Comparison of ENCODE assay signal across 31 cellular contexts in the genomic region with DNA sequence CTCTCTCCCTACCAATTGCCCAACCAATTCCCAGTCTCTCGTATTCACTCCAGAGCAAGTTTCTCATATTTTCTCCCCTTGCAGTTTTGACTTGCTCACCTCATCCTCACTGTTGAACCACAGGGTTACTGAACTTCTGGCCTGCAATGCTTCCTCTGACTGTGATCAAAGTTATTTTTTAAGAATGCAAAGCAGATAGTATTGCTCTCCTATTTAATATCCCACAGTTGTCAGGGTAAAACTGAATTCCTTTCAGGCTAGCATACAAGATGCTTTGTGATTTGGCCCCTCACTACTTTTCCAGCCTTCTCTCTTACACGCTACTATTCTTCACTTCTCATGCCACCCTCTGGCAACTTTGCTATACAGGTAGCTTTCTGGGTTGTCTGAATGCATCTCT.
A peak's percentile ranks its signal among the peaks of the same experiment; 100 is the strongest.
DNase-seq lines count a peak whose midpoint lies in the region; ATAC-seq and TF ChIP-seq lines count a peak whose summit lies in the region.
"Had no signal": no experiment of that assay in that cellular context is flagged by ENCODE, and none has a peak within 500 bp of the region (broad histone marks: within the 10 kb centered on the region; RNA-seq: fewer than 3 reads in every experiment).

No MANE protein-coding gene starts in this region.

- CTCF ChIA-PET in activated CD4-positive, alpha-beta T cell treated with anti-CD3 and anti-CD28 coated beads, Interleukin-2, amount 10 ng/mL, durations not matched to agents 7 days and 5 days (lab: Charles Lee), result interaction anchor here (0.9 to 1.5 kb wide), 2 partner anchors 15 to 33 kb away, joined by 3 to 4 read pairs; no protein-coding TSS in a partner anchor
- CTCF ChIA-PET in WTC11 (lab: Charles Lee), result no interaction called here

- no peak overlapping the region for H3K9ac ChIP-seq in neural progenitor cell

- peaks cover 3% of the 10 kb centered on the region for H3K4me1 Mint-ChIP-seq in activated CD4-positive, alpha-beta T cell treated with anti-CD3 and anti-CD28 coated beads, Interleukin-2, amount 10 ng/mL, durations not matched to agents 24 days and 14 days
- H3K4me1 Mint-ChIP-seq in activated CD4-positive, alpha-beta T cell treated with anti-CD3 and anti-CD28 coated beads, Interleukin-2, amount 10 ng/mL, durations not matched to agents 7 days and 5 days, result no peaks in the 10 kb centered on the region
- H3K4me1 Mint-ChIP-seq in WTC11, result peaks cover 4% of the 10 kb centered on the region
- H3K4me1 Mint-ChIP-seq in stimulated activated effector memory CD8-positive, alpha-beta T cell treated with anti-CD3 and anti-CD28 coated beads, Interleukin-12 subunit alpha, Interleukin-12 subunit beta, amount 100 ng/mL, for 72 hours, result no peaks in the 10 kb centered on the region
- H3K4me1 Mint-ChIP-seq in neural progenitor cell, result peaks cover 12% of the 10 kb centered on the region
- H3K4me1 Mint-ChIP-seq: activated naive CD8-positive, alpha-beta T cell treated with anti-CD3 and anti-CD28 coated beads for 36 hours; natural killer cell had no signal

- H3K4me2 ChIP-seq in neural progenitor cell, result no peak overlapping the region

- H3K4me1 ChIP-seq in body of pancreas (peaks cover 18% of the 10 kb centered on the region), neural progenitor cell (no peaks in the 10 kb centered on the region)
- H3K4me1 ChIP-seq: suprapubic skin had no signal

- no peaks in the 10 kb centered on the region for H3K9me3 ChIP-seq in body of pancreas
- no peaks in the 10 kb centered on the region for H3K9me3 ChIP-seq in neural progenitor cell (ENCODE audit: low read depth)
- H3K9me3 ChIP-seq: ascending aorta, right lobe of liver, SJSA1, suprapubic skin, upper lobe of right lung had no signal

- no peak overlapping the region for H3K4me3 ChIP-seq in body of pancreas
- no peak overlapping the region for H3K4me3 ChIP-seq in neural progenitor cell
- H3K4me3 ChIP-seq: ascending aorta, right lobe of liver, SJSA1, suprapubic skin, upper lobe of right lung had no signal

- no peaks in the 10 kb centered on the region for H3K27me3 Mint-ChIP-seq in activated CD4-positive, alpha-beta T cell treated with anti-CD3 and anti-CD28 coated beads, Interleukin-2, amount 10 ng/mL, durations not matched to agents 24 days and 14 days
- H3K27me3 Mint-ChIP-seq in activated CD4-positive, alpha-beta T cell treated with anti-CD3 and anti-CD28 coated beads, Interleukin-2, amount 10 ng/mL, durations not matched to agents 7 days and 5 days, result no peaks in the 10 kb centered on the region
- H3K27me3 Mint-ChIP-seq in WTC11 (ENCODE audit: low read depth) (no peaks in the 10 kb centered on the region), neural progenitor cell (ENCODE audit: insufficient read depth, low read depth) (no peaks in the 10 kb centered on the region)
- H3K27me3 Mint-ChIP-seq: activated CD4-positive, alpha-beta memory T cell treated with anti-CD3 and anti-CD28 coated beads for 36 hours; activated naive CD8-positive, alpha-beta T cell treated with anti-CD3 and anti-CD28 coated beads for 36 hours; CD8-positive, alpha-beta memory T cell had no signal

- 92 to 98% methylated on average over 2 of the region's 2 CpGs for WGBS in body of pancreas, 2 donors

- POLR2A ChIA-PET in activated CD4-positive, alpha-beta T cell treated with anti-CD3 and anti-CD28 coated beads, Interleukin-2, amount 10 ng/mL, durations not matched to agents 7 days and 5 days (lab: Charles Lee), result no interaction called here
- POLR2A ChIA-PET in WTC11 (lab: Charles Lee), result no interaction called here

- intact Hi-C loops in activated CD4-positive, alpha-beta T cell treated with anti-CD3 and anti-CD28 coated beads, Interleukin-2, amount 10 ng/mL, durations not matched to agents 24 days and 14 days (cut with micrococcal nuclease), result no loop called here
- intact Hi-C loops in body of pancreas (cut with DNase I), result no loop called here

- H3K4me3 Mint-ChIP-seq in activated CD4-positive, alpha-beta T cell treated with anti-CD3 and anti-CD28 coated beads, Interleukin-2, amount 10 ng/mL, durations not matched to agents 24 days and 14 days, result no peak overlapping the region
- H3K4me3 Mint-ChIP-seq in activated CD4-positive, alpha-beta T cell treated with anti-CD3 and anti-CD28 coated beads, Interleukin-2, amount 10 ng/mL, durations not matched to agents 7 days and 5 days, result no peak overlapping the region
- no peak overlapping the region for H3K4me3 Mint-ChIP-seq in WTC11
- H3K4me3 Mint-ChIP-seq in stimulated activated effector memory CD8-positive, alpha-beta T cell treated with anti-CD3 and anti-CD28 coated beads, Interleukin-12 subunit alpha, Interleukin-12 subunit beta, amount 100 ng/mL, for 72 hours, result no peak overlapping the region
- no peak overlapping the region for H3K4me3 Mint-ChIP-seq in neural progenitor cell
- H3K4me3 Mint-ChIP-seq: activated CD4-positive, alpha-beta memory T cell treated with anti-CD3 and anti-CD28 coated beads for 36 hours; activated naive CD8-positive, alpha-beta T cell treated with anti-CD3 and anti-CD28 coated beads for 36 hours; CD8-positive, alpha-beta memory T cell; natural killer cell had no signal

- H3K36me3 Mint-ChIP-seq in activated CD4-positive, alpha-beta T cell treated with anti-CD3 and anti-CD28 coated beads, Interleukin-2, amount 10 ng/mL, durations not matched to agents 24 days and 14 days (ENCODE audit: low read depth), result peaks cover 14% of the 10 kb centered on the region
- H3K36me3 Mint-ChIP-seq in activated CD4-positive, alpha-beta T cell treated with anti-CD3 and anti-CD28 coated beads, Interleukin-2, amount 10 ng/mL, durations not matched to agents 7 days and 5 days (ENCODE audit: low read depth), result peaks cover 6% of the 10 kb centered on the region
- H3K36me3 Mint-ChIP-seq in WTC11 (no peaks in the 10 kb centered on the region), neural progenitor cell (peaks cover 3% of the 10 kb centered on the region)
- peaks cover 28% of the 10 kb centered on the region for H3K36me3 Mint-ChIP-seq in stimulated activated effector memory CD8-positive, alpha-beta T cell treated with anti-CD3 and anti-CD28 coated beads, Interleukin-12 subunit alpha, Interleukin-12 subunit beta, amount 100 ng/mL, for 72 hours
- H3K36me3 Mint-ChIP-seq: natural killer cell had no signal

- no peak overlapping the region for H3K27ac ChIP-seq in body of pancreas
- H3K27ac ChIP-seq in neural progenitor cell, result no peak overlapping the region
- H3K27ac ChIP-seq: 22Rv1, ascending aorta, right lobe of liver, SJSA1, suprapubic skin had no signal

- no peaks in the 10 kb centered on the region for H3K79me2 ChIP-seq in neural progenitor cell (ENCODE audit: low read depth)

- H2AFZ ChIP-seq in neural progenitor cell (replicated peaks), result no peak overlapping the region

- TF ChIP-seq CTCF in WTC11 (IDR thresholded peaks at IDR 0.05), result no peak
- TF ChIP-seq CTCF in body of pancreas (IDR thresholded peaks at IDR 0.05), result no peak
- no peak for TF ChIP-seq CTCF in neural progenitor cell (IDR thresholded peaks at IDR 0.05)

- no peaks in the 10 kb centered on the region for H4K20me1 ChIP-seq in neural progenitor cell (ENCODE audit: low read depth)

- ATAC-seq in WTC11, result no peak
- no peak for ATAC-seq in stimulated activated effector memory CD8-positive, alpha-beta T cell treated with anti-CD3 and anti-CD28 coated beads, Interleukin-12 subunit alpha, Interleukin-12 subunit beta, amount 100 ng/mL, for 72 hours
- no peak for ATAC-seq in body of pancreas
- no peak for ATAC-seq in GM19467 (IDR thresholded peaks at IDR 0.05; ENCODE audit: unreplicated experiment)
- ATAC-seq: HCT116, natural killer cell, upper lobe of right lung had no signal

- H3K27me3 ChIP-seq in body of pancreas (no peaks in the 10 kb centered on the region), neural progenitor cell (no peaks in the 10 kb centered on the region)
- H3K27me3 ChIP-seq: ascending aorta, right lobe of liver, SJSA1, suprapubic skin, upper lobe of right lung had no signal

- no peaks in the 10 kb centered on the region for H3F3A ChIP-seq in neural progenitor cell (ENCODE audit: low read depth)

- H3K27ac Mint-ChIP-seq in activated CD4-positive, alpha-beta T cell treated with anti-CD3 and anti-CD28 coated beads, Interleukin-2, amount 10 ng/mL, durations not matched to agents 24 days and 14 days, result no peak overlapping the region
- no peak overlapping the region for H3K27ac Mint-ChIP-seq in activated CD4-positive, alpha-beta T cell treated with anti-CD3 and anti-CD28 coated beads, Interleukin-2, amount 10 ng/mL, durations not matched to agents 7 days and 5 days
- peak overlapping the region; percentile 16; the same call in 1 of the 2 replicates for H3K27ac Mint-ChIP-seq in WTC11
- H3K27ac Mint-ChIP-seq in stimulated activated effector memory CD8-positive, alpha-beta T cell treated with anti-CD3 and anti-CD28 coated beads, Interleukin-12 subunit alpha, Interleukin-12 subunit beta, amount 100 ng/mL, for 72 hours, result peak overlapping the region; percentile 2
- H3K27ac Mint-ChIP-seq in neural progenitor cell, result no peak overlapping the region
- H3K27ac Mint-ChIP-seq: activated CD4-positive, alpha-beta memory T cell treated with anti-CD3 and anti-CD28 coated beads for 36 hours; activated naive CD8-positive, alpha-beta T cell treated with anti-CD3 and anti-CD28 coated beads for 36 hours; activated T-helper 2 cell treated with anti-CD3 and anti-CD28 coated beads, Interferon-gamma antibody, Interleukin-2, Interleukin-4, amounts not matched to agents 10 μg/mL and 5 μg/mL and 100 μg/mL, durations not matched to agents 14 hours and 24 hours and 36 hours; natural killer cell had no signal

- H3K36me3 ChIP-seq in body of pancreas (replicated peaks in 1 of 2; ENCODE audit: insufficient read depth in 1 of 2, low read depth in 2 of 2) (peaks cover 0 to 11% of the 10 kb centered on the region in 2 donors), neural progenitor cell (no peaks in the 10 kb centered on the region)

- no peak for TF ChIP-seq POLR2A in body of pancreas (IDR thresholded peaks at IDR 0.05)

- H3K9me3 Mint-ChIP-seq in activated CD4-positive, alpha-beta T cell treated with anti-CD3 and anti-CD28 coated beads, Interleukin-2, amount 10 ng/mL, durations not matched to agents 24 days and 14 days, result no peaks in the 10 kb centered on the region
- H3K9me3 Mint-ChIP-seq in activated CD4-positive, alpha-beta T cell treated with anti-CD3 and anti-CD28 coated beads, Interleukin-2, amount 10 ng/mL, durations not matched to agents 7 days and 5 days, result no peaks in the 10 kb centered on the region
- H3K9me3 Mint-ChIP-seq in WTC11, result no peaks in the 10 kb centered on the region
- H3K9me3 Mint-ChIP-seq in stimulated activated effector memory CD8-positive, alpha-beta T cell treated with anti-CD3 and anti-CD28 coated beads, Interleukin-12 subunit alpha, Interleukin-12 subunit beta, amount 100 ng/mL, for 72 hours, result no peaks in the 10 kb centered on the region
- H3K9me3 Mint-ChIP-seq in neural progenitor cell, result no peaks in the 10 kb centered on the region
- H3K9me3 Mint-ChIP-seq: activated CD4-positive, alpha-beta memory T cell treated with anti-CD3 and anti-CD28 coated beads for 36 hours; activated naive CD8-positive, alpha-beta T cell treated with anti-CD3 and anti-CD28 coated beads for 36 hours; activated T-helper 2 cell treated with anti-CD3 and anti-CD28 coated beads, Interferon-gamma antibody, Interleukin-2, Interleukin-4, amounts not matched to agents 10 μg/mL and 5 μg/mL and 100 μg/mL, durations not matched to agents 14 hours and 24 hours and 36 hours; CD8-positive, alpha-beta memory T cell; natural killer cell had no signal

- peak; percentile 10 for DNase-seq in activated CD4-positive, alpha-beta T cell treated with anti-CD3 and anti-CD28 coated beads, Interleukin-2, amount 10 ng/mL, durations not matched to agents 24 days and 14 days
- no peak for DNase-seq in activated CD4-positive, alpha-beta T cell treated with anti-CD3 and anti-CD28 coated beads, Interleukin-2, amount 10 ng/mL, durations not matched to agents 7 days and 5 days
- DNase-seq in WTC11 (ENCODE audit: low spot score) (no peak), kidney tubule cell (ENCODE audit: low spot score) (peak; percentile 5), body of pancreas (no peak), neural progenitor cell (ENCODE audit: low spot score) (no peak)
- DNase-seq in stimulated activated effector memory CD8-positive, alpha-beta T cell treated with anti-CD3 and anti-CD28 coated beads, Interleukin-12 subunit alpha, Interleukin-12 subunit beta, amount 100 ng/mL, for 72 hours (ENCODE audit: low spot score in 2 of 2), result no peak
- DNase-seq: activated CD4-positive, alpha-beta memory T cell treated with anti-CD3 and anti-CD28 coated beads for 36 hours; activated CD8-positive, alpha-beta memory T cell treated with anti-CD3 and anti-CD28 coated beads, Interleukin-2, amount 50 U/mL, for 4 hours; activated naive CD8-positive, alpha-beta T cell treated with anti-CD3 and anti-CD28 coated beads for 36 hours; AML-193; CD8-positive, alpha-beta memory T cell; cerebellar nuclear complex; islet precursor cell; KBM-7; MM.1S; natural killer cell; NCI-H1417 treated with DMSO at 0.1 percent for 48 hours; NCI-H446 treated with DMSO at 0.1 percent for 48 hours; NCI-H82; right lobe of liver; stimulated activated naive CD4-positive, alpha-beta T cell; T-helper 1 cell; upper lobe of right lung had no signal

Comparison
In these comparisons a context has a peak if more than half of its experiments do, and no peak if none do; other contexts are left out.
1. DNase-seq: peak in activated CD4-positive, alpha-beta T cell treated with anti-CD3 and anti-CD28 coated beads, Interleukin-2, amount 10 ng/mL, durations not matched to agents 24 days and 14 days (single experiment) and kidney tubule cell (single experiment); none in activated CD4-positive, alpha-beta T cell treated with anti-CD3 and anti-CD28 coated beads, Interleukin-2, amount 10 ng/mL, durations not matched to agents 7 days and 5 days (single experiment), WTC11 (single experiment), stimulated activated effector memory CD8-positive, alpha-beta T cell treated with anti-CD3 and anti-CD28 coated beads, Interleukin-12 subunit alpha, Interleukin-12 subunit beta, amount 100 ng/mL, for 72 hours (0 of 2), body of pancreas (0 of 4) and neural progenitor cell (single experiment).
2. H3K27ac Mint-ChIP-seq: peak in WTC11 (single experiment) and stimulated activated effector memory CD8-positive, alpha-beta T cell treated with anti-CD3 and anti-CD28 coated beads, Interleukin-12 subunit alpha, Interleukin-12 subunit beta, amount 100 ng/mL, for 72 hours (single experiment); none in activated CD4-positive, alpha-beta T cell treated with anti-CD3 and anti-CD28 coated beads, Interleukin-2, amount 10 ng/mL, durations not matched to agents 24 days and 14 days (single experiment), activated CD4-positive, alpha-beta T cell treated with anti-CD3 and anti-CD28 coated beads, Interleukin-2, amount 10 ng/mL, durations not matched to agents 7 days and 5 days (single experiment) and neural progenitor cell (single experiment).